Comparison of ENCODE assay signal across 20 cellular contexts in genomic region chr9:29322240-29322639, GRCh38.
A peak's percentile ranks its signal among the peaks of the same experiment; 100 is the strongest.
DNase-seq lines count a peak whose midpoint lies in the region; ATAC-seq and TF ChIP-seq lines count a peak whose summit lies in the region.
"Had no signal": no experiment of that assay in that cellular context is flagged by ENCODE, and none has a peak within 500 bp of the region (broad histone marks: within the 10 kb centered on the region; RNA-seq: fewer than 3 reads in every experiment).

No MANE protein-coding gene starts in this region.

- peaks cover 4% of the 10 kb centered on the region for H3K9me3 Mint-ChIP-seq in CD4-positive, alpha-beta T cell

- H3K36me3 Mint-ChIP-seq in CD4-positive, alpha-beta T cell (ENCODE audit: low read depth) = no peaks in the 10 kb centered on the region
- H3K36me3 Mint-ChIP-seq: activated naive CD4-positive, alpha-beta T cell treated with anti-CD3 and anti-CD28 coated beads, Interleukin-2, amount 50 U/mL, for 24 hours had no signal

- H3K4me3 Mint-ChIP-seq in CD4-positive, alpha-beta T cell = no peak overlapping the region
- H3K4me3 Mint-ChIP-seq: activated naive CD4-positive, alpha-beta T cell treated with anti-CD3 and anti-CD28 coated beads, Interleukin-2, amount 50 U/mL, for 24 hours; stimulated activated naive CD8-positive, alpha-beta T cell treated with anti-CD3 and anti-CD28 coated beads, Interleukin-15, Interleukin-2, amounts not matched to agents 100 ng/mL and 50 ng/mL, for 24 hours had no signal

- DNase-seq in fibroblast of the aortic adventitia (ENCODE audit: low read depth) (peak; percentile 25), UCSD-AML1 (lab: John Stamatoyannopoulos, UW; ENCODE audit: unreplicated experiment) (no peak), NCI-H1930 (lab: John Stamatoyannopoulos, UW) (no peak), NCI-H187 treated with DMSO at 0.1 percent for 48 hours (lab: John Stamatoyannopoulos, UW) (no peak)
- DNase-seq in CD4-positive, alpha-beta T cell = no peak
- DNase-seq: BE2C; central memory CD4-positive, alpha-beta T cell; heart left ventricle; left colon; NCI-H1105; NCI-H524 treated with DMSO at 0.1 percent for 48 hours; Right ventricle myocardium superior; stimulated activated CD4-positive, alpha-beta T cell treated with anti-CD3 and anti-CD28 coated beads, Interleukin-4, amount 100 ng/mL, for 24 hours; T1000 had no signal

- no peaks in the 10 kb centered on the region for H3K27me3 Mint-ChIP-seq in CD4-positive, alpha-beta T cell
- H3K27me3 Mint-ChIP-seq: activated naive CD4-positive, alpha-beta T cell treated with anti-CD3 and anti-CD28 coated beads, Interleukin-2, amount 50 U/mL, for 24 hours; stimulated activated naive CD8-positive, alpha-beta T cell treated with anti-CD3 and anti-CD28 coated beads, Interleukin-15, Interleukin-2, amounts not matched to agents 100 ng/mL and 50 ng/mL, for 24 hours had no signal

- TF ChIP-seq CTCF in fibroblast of the aortic adventitia (IDR thresholded peaks at IDR 0.05; ENCODE audit: insufficient read depth, low read length) = no peak
- TF ChIP-seq CTCF in CD4-positive, alpha-beta T cell (IDR thresholded peaks at IDR 0.05) = no peak

- H3K27ac Mint-ChIP-seq in CD4-positive, alpha-beta T cell = no peak overlapping the region
- H3K27ac Mint-ChIP-seq: activated naive CD4-positive, alpha-beta T cell treated with anti-CD3 and anti-CD28 coated beads, Interleukin-2, amount 50 U/mL, for 24 hours; stimulated activated naive CD8-positive, alpha-beta T cell treated with anti-CD3 and anti-CD28 coated beads, Interleukin-15, Interleukin-2, amounts not matched to agents 100 ng/mL and 50 ng/mL, for 24 hours had no signal

- H3K4me1 Mint-ChIP-seq in CD4-positive, alpha-beta T cell (ENCODE audit: low read depth) = no peaks in the 10 kb centered on the region
- H3K4me1 Mint-ChIP-seq: activated naive CD4-positive, alpha-beta T cell treated with anti-CD3 and anti-CD28 coated beads, Interleukin-2, amount 50 U/mL, for 24 hours had no signal

- ATAC-seq in GM18867 (IDR thresholded peaks at IDR 0.05; ENCODE audit: unreplicated experiment) (peak; percentile 77), HG02588 (IDR thresholded peaks at IDR 0.05; ENCODE audit: unreplicated experiment) (peak; percentile 75), HG03442 (IDR thresholded peaks at IDR 0.05; ENCODE audit: unreplicated experiment) (peak; percentile 79)
- no peak for ATAC-seq in CD4-positive, alpha-beta T cell (ENCODE audit: poor library complexity)
- ATAC-seq: heart left ventricle, left colon had no signal

- POLR2A ChIA-PET in CD4-positive, alpha-beta T cell (lab: Charles Lee) = no interaction called here

- intact Hi-C loops in CD4-positive, alpha-beta T cell (cut with DNase I, micrococcal nuclease) = no loop called here

- CTCF ChIA-PET in CD4-positive, alpha-beta T cell (lab: Charles Lee) = no interaction called here

- no peaks in the 10 kb centered on the region for H3K27me3 ChIP-seq in CD4-positive, alpha-beta T cell (ENCODE audit: control insufficient read depth, insufficient read depth, low read length)
- H3K27me3 ChIP-seq: BE2C, heart left ventricle had no signal

- H3K27ac ChIP-seq in CD4-positive, alpha-beta T cell (ENCODE audit: low read depth, low read length) = no peak overlapping the region
- H3K27ac ChIP-seq: heart left ventricle had no signal

- H3K9me3 ChIP-seq in CD4-positive, alpha-beta T cell (ENCODE audit: control insufficient read depth, low read length) = no peaks in the 10 kb centered on the region
- H3K9me3 ChIP-seq: BE2C, HAP-1 had no signal

- H3K4me3 ChIP-seq in fibroblast of the aortic adventitia (ENCODE audit: low read depth, low read length) = no peak overlapping the region
- H3K4me3 ChIP-seq: HAP-1, heart left ventricle had no signal
